In genomic region chr1:243850368-243851128, GRCh38 we compare ENCODE assay signal across 8 cellular contexts. TPM values are rescaled to one million over a fixed set of nuclear protein-coding genes. Genes with fewer than 3 reads are reported as not detected.
DNase-seq lines count a peak whose midpoint lies in the region; ATAC-seq and TF ChIP-seq lines count a peak whose summit lies in the region.

No MANE protein-coding gene starts in this region.

- H3K4me3 ChIP-seq in brain microvascular endothelial cell (ENCODE audit: low read depth, low read length) (peak overlapping the region; percentile 71), iPS-18c (ENCODE audit: insufficient read depth, low read depth, low read length) (peak overlapping the region; percentile 75), skeletal muscle satellite cell (ENCODE audit: low read length) (peak overlapping the region; percentile 85)

- no peak for TF ChIP-seq CTCF in brain microvascular endothelial cell (IDR thresholded peaks at IDR 0.05; ENCODE audit: low read depth, low read length, missing control alignments)

- H3K4me1 ChIP-seq in skeletal muscle satellite cell (ENCODE audit: control insufficient read depth, insufficient read depth, low read length) = peaks cover 18% of the 10 kb centered on the region

- peak; percentile 81 for DNase-seq in NCI-H146 treated with DMSO at 0.1 percent for 48 hours (lab: John Stamatoyannopoulos, UW; ENCODE audit: unreplicated experiment)
- DNase-seq in UCSD-AML1 (lab: John Stamatoyannopoulos, UW; ENCODE audit: unreplicated experiment) = peak; percentile 21
- DNase-seq in brain microvascular endothelial cell = peak; percentile 83
- no peak for DNase-seq in cortex of kidney (lab: John Stamatoyannopoulos, UW)

- in situ Hi-C loops in brain microvascular endothelial cell (cut with HindIII; ENCODE audit: low pct_ligation_motif_present, low sequenced_read_pairs) = no loop called here

- H3K36me3 ChIP-seq in brain microvascular endothelial cell (replicated peaks) = no peaks in the 10 kb centered on the region
- H3K36me3 ChIP-seq in skeletal muscle satellite cell (ENCODE audit: insufficient read depth, low read length) = no peaks in the 10 kb centered on the region

- peak overlapping the region; percentile 94 for H3K27ac ChIP-seq in brain microvascular endothelial cell

- H3K27me3 ChIP-seq in brain microvascular endothelial cell (replicated peaks) (no peaks in the 10 kb centered on the region), skeletal muscle satellite cell (ENCODE audit: control insufficient read depth, insufficient read depth, low read length) (no peaks in the 10 kb centered on the region)

- H3K9me3 ChIP-seq in iPS-18c (ENCODE audit: control insufficient read depth, insufficient read depth, low read length) (no peaks in the 10 kb centered on the region), skeletal muscle satellite cell (replicated peaks; ENCODE audit: low read length) (no peaks in the 10 kb centered on the region)

- H3K4me2 ChIP-seq in skeletal muscle satellite cell (ENCODE audit: low read length) = peak overlapping the region; percentile 98

- peak; percentile 61 for ATAC-seq in GM18502 (IDR thresholded peaks at IDR 0.05; ENCODE audit: poor library complexity, unreplicated experiment)
- peak; percentile 62 for ATAC-seq in HG02759 (IDR thresholded peaks at IDR 0.05; ENCODE audit: unreplicated experiment)

- peak overlapping the region; percentile 91 for H3K9ac ChIP-seq in skeletal muscle satellite cell (ENCODE audit: low read depth, low read length)

RNA-seq across cellular contexts. Expression of gene AKT3, which starts 0.5 kb away (rescaled TPM):
- total RNA-seq in skeletal muscle satellite cell (2012; rRNA removed) = 15.0 and 16.4 TPM in 2 replicates
